Comparison of ENCODE assay signal across 13 cellular contexts in genomic region chr3:159950156-159950898, GRCh38. TPM values are rescaled to one million over a fixed set of nuclear protein-coding genes. Genes with fewer than 3 reads are reported as not detected.
DNase-seq lines count a peak whose midpoint lies in the region; ATAC-seq and TF ChIP-seq lines count a peak whose summit lies in the region.
"Had no signal": no experiment of that assay in that cellular context is flagged by ENCODE, and none has a peak within 500 bp of the region (broad histone marks: within the 10 kb centered on the region; RNA-seq: fewer than 3 reads in every experiment).

No MANE protein-coding gene starts in this region.

- no peaks in the 10 kb centered on the region for H3K36me3 Mint-ChIP-seq in memory B cell
- H3K36me3 Mint-ChIP-seq in activated CD8-positive, alpha-beta T cell treated with anti-CD3 and anti-CD28 coated beads for 36 hours (ENCODE audit: low read depth): no peaks in the 10 kb centered on the region
- H3K36me3 Mint-ChIP-seq: activated naive CD8-positive, alpha-beta T cell had no signal

- ATAC-seq in GM19025 (IDR thresholded peaks at IDR 0.05; ENCODE audit: low read depth, unreplicated experiment) (peak; percentile 76), HG02610 (IDR thresholded peaks at IDR 0.05; ENCODE audit: unreplicated experiment) (peak; percentile 82), HG03460 (IDR thresholded peaks at IDR 0.05; ENCODE audit: unreplicated experiment) (peak; percentile 85), memory B cell (ENCODE audit: low read depth) (peak; percentile 48)
- no peak for ATAC-seq in activated CD8-positive, alpha-beta T cell treated with anti-CD3 and anti-CD28 coated beads for 36 hours
- ATAC-seq: Panc1; stimulated activated naive CD8-positive, alpha-beta T cell treated with anti-CD3 and anti-CD28 coated beads, Interleukin-15, amount 100 ng/mL, for 72 hours had no signal

- H3K4me3 Mint-ChIP-seq in memory B cell: no peak overlapping the region
- no peak overlapping the region for H3K4me3 Mint-ChIP-seq in activated CD8-positive, alpha-beta T cell treated with anti-CD3 and anti-CD28 coated beads for 36 hours
- H3K4me3 Mint-ChIP-seq: activated naive CD8-positive, alpha-beta T cell; stimulated activated naive CD8-positive, alpha-beta T cell treated with anti-CD3 and anti-CD28 coated beads, Interleukin-15, amount 100 ng/mL, for 72 hours had no signal

- TF ChIP-seq CTCF in activated CD8-positive, alpha-beta T cell treated with anti-CD3 and anti-CD28 coated beads for 36 hours (IDR thresholded peaks at IDR 0.05): no peak

- peaks cover 8% of the 10 kb centered on the region for H3K4me1 Mint-ChIP-seq in memory B cell
- no peaks in the 10 kb centered on the region for H3K4me1 Mint-ChIP-seq in activated CD8-positive, alpha-beta T cell treated with anti-CD3 and anti-CD28 coated beads for 36 hours (ENCODE audit: low read depth)
- H3K4me1 Mint-ChIP-seq: stimulated activated naive CD8-positive, alpha-beta T cell treated with anti-CD3 and anti-CD28 coated beads, Interleukin-15, amount 100 ng/mL, for 72 hours had no signal

- no peaks in the 10 kb centered on the region for H3K9me3 Mint-ChIP-seq in memory B cell
- no peaks in the 10 kb centered on the region for H3K9me3 Mint-ChIP-seq in activated CD8-positive, alpha-beta T cell treated with anti-CD3 and anti-CD28 coated beads for 36 hours
- H3K9me3 Mint-ChIP-seq: stimulated activated naive CD8-positive, alpha-beta T cell treated with anti-CD3 and anti-CD28 coated beads, Interleukin-15, amount 100 ng/mL, for 72 hours had no signal

- H3K27me3 Mint-ChIP-seq in memory B cell: peaks cover 6% of the 10 kb centered on the region
- H3K27me3 Mint-ChIP-seq in activated CD8-positive, alpha-beta T cell treated with anti-CD3 and anti-CD28 coated beads for 36 hours: peaks cover 31% of the 10 kb centered on the region

- no peak for DNase-seq in memory B cell (ENCODE audit: low spot score in 2 of 2)
- no peak for DNase-seq in middle frontal gyrus (ENCODE audit: extremely low spot score, low spot score)
- DNase-seq in NCI-H2171 treated with DMSO at 0.1 percent for 48 hours (lab: John Stamatoyannopoulos, UW): no peak
- no peak for DNase-seq in NCI-H187 treated with DMSO at 0.1 percent for 48 hours (lab: John Stamatoyannopoulos, UW)
- no peak for DNase-seq in activated CD8-positive, alpha-beta T cell treated with anti-CD3 and anti-CD28 coated beads for 36 hours
- DNase-seq: activated CD4-positive, alpha-beta T cell treated with anti-CD3 and anti-CD28 coated beads for 48 hours; DMS153; stimulated activated naive CD8-positive, alpha-beta T cell treated with anti-CD3 and anti-CD28 coated beads, Interleukin-15, amount 100 ng/mL, for 72 hours had no signal

- intact Hi-C loops in activated CD8-positive, alpha-beta T cell treated with anti-CD3 and anti-CD28 coated beads for 36 hours (cut with micrococcal nuclease): no loop called here

- CTCF ChIA-PET in activated CD8-positive, alpha-beta T cell treated with anti-CD3 and anti-CD28 coated beads for 36 hours (lab: Charles Lee): no interaction called here

- no peak overlapping the region for H3K27ac Mint-ChIP-seq in memory B cell
- H3K27ac Mint-ChIP-seq in activated CD8-positive, alpha-beta T cell treated with anti-CD3 and anti-CD28 coated beads for 36 hours: no peak overlapping the region
- H3K27ac Mint-ChIP-seq: activated naive CD8-positive, alpha-beta T cell; stimulated activated naive CD8-positive, alpha-beta T cell treated with anti-CD3 and anti-CD28 coated beads, Interleukin-15, amount 100 ng/mL, for 72 hours had no signal

- POLR2A ChIA-PET in activated CD8-positive, alpha-beta T cell treated with anti-CD3 and anti-CD28 coated beads for 36 hours (lab: Charles Lee): no interaction called here

RNA-seq across cellular contexts. Expression of gene IL12A, which starts 38.3 kb away (rescaled TPM):
- total RNA-seq in activated CD8-positive, alpha-beta T cell treated with anti-CD3 and anti-CD28 coated beads for 36 hours: not detected
